Comparison of ENCODE assay signal across 8 cellular contexts in genomic region chr19:1489463-1489971, GRCh38. TPM values are rescaled to one million over a fixed set of nuclear protein-coding genes. Genes with fewer than 3 reads are reported as not detected.
A peak's percentile ranks its signal among the peaks of the same experiment; 100 is the strongest.
DNase-seq lines count a peak whose midpoint lies in the region; ATAC-seq and TF ChIP-seq lines count a peak whose summit lies in the region.

No MANE protein-coding gene starts in this region.

- H3K27ac Mint-ChIP-seq in activated CD8-positive, alpha-beta T cell treated with anti-CD3 and anti-CD28 coated beads for 36 hours = no peak overlapping the region

- peak; percentile 44 for DNase-seq in activated CD8-positive, alpha-beta T cell treated with anti-CD3 and anti-CD28 coated beads for 36 hours
- DNase-seq in iPS DF 6.9 (ENCODE audit: low read depth, low spot score) (no peak), NCI-H510A treated with DMSO at 0.1 percent for 48 hours (lab: John Stamatoyannopoulos, UW) (no peak), erythroblast (lab: John Stamatoyannopoulos, UW) (no peak), left lobe of liver (ENCODE audit: low spot score) (no peak), NCI-H226 (no peak)

- no peak for TF ChIP-seq POLR2A in erythroblast (IDR thresholded peaks at IDR 0.05; ENCODE audit: low read length)

- H3K4me3 Mint-ChIP-seq in activated CD8-positive, alpha-beta T cell treated with anti-CD3 and anti-CD28 coated beads for 36 hours = peak overlapping the region; percentile 61

- H3K4me1 ChIP-seq in HEK293 (ENCODE audit: control insufficient read depth, insufficient read depth, low read length) (peaks cover 5% of the 10 kb centered on the region), iPS DF 6.9 (ENCODE audit: control insufficient read depth, insufficient read depth, low read length) (no peaks in the 10 kb centered on the region)

- POLR2A ChIA-PET in HEK293 (lab: Yijun Ruan, JAX) = interaction anchor here (0.5 to 0.6 kb wide), 2 partner anchors 17 to 150 kb away, joined by 3 to 6 read pairs; no protein-coding TSS in a partner anchor
- POLR2A ChIA-PET in activated CD8-positive, alpha-beta T cell treated with anti-CD3 and anti-CD28 coated beads for 36 hours (lab: Charles Lee) = interaction anchor here (1.0 kb wide), 1 partner anchor 8 kb away, joined by 3 read pairs; no protein-coding TSS in a partner anchor

- intact Hi-C loops in activated CD8-positive, alpha-beta T cell treated with anti-CD3 and anti-CD28 coated beads for 36 hours (cut with micrococcal nuclease) = no loop called here

- peak overlapping the region; percentile 46 for H3K4me3 ChIP-seq in HEK293 (ENCODE audit: low read depth, low read length)
- H3K4me3 ChIP-seq in iPS DF 6.9 (ENCODE audit: low read length) = peak overlapping the region; percentile 60; the same call in 1 of the 2 replicates
- H3K4me3 ChIP-seq in skin epidermis = peak overlapping the region in 5 of 7 experiments; percentile 31 to 61 (median 45)

- no peaks in the 10 kb centered on the region for H3K9me3 Mint-ChIP-seq in activated CD8-positive, alpha-beta T cell treated with anti-CD3 and anti-CD28 coated beads for 36 hours

- WGBS in iPS DF 6.9 (ENCODE audit: insufficient coverage, insufficient read length) = no CpG with 5 or more reads among the region's 22 CpGs

- H3K36me3 ChIP-seq in HEK293 (ENCODE audit: control insufficient read depth in 2 of 2, insufficient read depth in 1 of 2, low read length in 2 of 2) (no peaks in the 10 kb centered on the region; a peak in 1 of 3 replicates), iPS DF 6.9 (ENCODE audit: control insufficient read depth, insufficient read depth, low read length) (no peaks in the 10 kb centered on the region)

- CTCF ChIA-PET in HEK293 (lab: Yijun Ruan, JAX) = no interaction called here
- CTCF ChIA-PET in activated CD8-positive, alpha-beta T cell treated with anti-CD3 and anti-CD28 coated beads for 36 hours (lab: Charles Lee) = no interaction called here

- H3K27ac ChIP-seq in HEK293 (ENCODE audit: extremely low read depth, low read depth, low read length) (peak overlapping the region; percentile 34; the same call in 1 of the 2 replicates), iPS DF 6.9 (ENCODE audit: low read length) (no peak overlapping the region), skin epidermis (peak overlapping the region in 6 of 21 experiments; percentile 51 to 59 (median 54))

- peaks cover 5% of the 10 kb centered on the region for H3K27me3 Mint-ChIP-seq in activated CD8-positive, alpha-beta T cell treated with anti-CD3 and anti-CD28 coated beads for 36 hours

- H3K27me3 ChIP-seq in iPS DF 6.9 (ENCODE audit: control insufficient read depth, insufficient read depth, low read length) = peaks cover 4% of the 10 kb centered on the region; the same call in 1 of the 2 replicates

- no peak for ATAC-seq in activated CD8-positive, alpha-beta T cell treated with anti-CD3 and anti-CD28 coated beads for 36 hours
- ATAC-seq in left lobe of liver = no peak

- H3K36me3 Mint-ChIP-seq in activated CD8-positive, alpha-beta T cell treated with anti-CD3 and anti-CD28 coated beads for 36 hours (ENCODE audit: low read depth) = no peaks in the 10 kb centered on the region

- H3K9me3 ChIP-seq in HEK293 (ENCODE audit: control insufficient read depth, insufficient read depth, low read depth, low read length) = no peaks in the 10 kb centered on the region
- no peaks in the 10 kb centered on the region for H3K9me3 ChIP-seq in iPS DF 6.9 (ENCODE audit: control insufficient read depth, insufficient read depth, low read length)

- H3K4me1 Mint-ChIP-seq in activated CD8-positive, alpha-beta T cell treated with anti-CD3 and anti-CD28 coated beads for 36 hours (ENCODE audit: low read depth) = peaks cover 9% of the 10 kb centered on the region

- no peak for TF ChIP-seq CTCF in HEK293 (tag by site-specific recombination; IDR thresholded peaks at IDR 0.05)
- no peak for TF ChIP-seq CTCF in activated CD8-positive, alpha-beta T cell treated with anti-CD3 and anti-CD28 coated beads for 36 hours (IDR thresholded peaks at IDR 0.05)

TF ChIP-seq in HEK293, 187 proteins besides CTCF, POLR2A, EP300 and RAD21:
- TF ChIP-seq PRDM6 (tag by site-specific recombination; IDR thresholded peaks at IDR 0.05) (no peak), GLIS2 (tag by site-specific recombination; IDR thresholded peaks at IDR 0.05) (peak; percentile 14; the same call in 1 of the 2 replicates), ZNF548 (tag by site-specific recombination; IDR thresholded peaks at IDR 0.05) (no peak), ZFP69B (tag by site-specific recombination; IDR thresholded peaks at IDR 0.05) (no peak)

RNA-seq across cellular contexts. Expression of gene PCSK4, which starts 0.6 kb away (rescaled TPM):
- 1 to 10 TPM; 4.4 to 4.7 TPM for total RNA-seq in activated CD8-positive, alpha-beta T cell treated with anti-CD3 and anti-CD28 coated beads for 36 hours
- 4.8 TPM for total RNA-seq in left lobe of liver

RNA-seq across cellular contexts. Expression of gene REEP6, which starts 1.5 kb away (rescaled TPM):
- 1 to 10 TPM; 2.0 to 2.4 TPM for total RNA-seq in activated CD8-positive, alpha-beta T cell treated with anti-CD3 and anti-CD28 coated beads for 36 hours
- 118 TPM for total RNA-seq in left lobe of liver

RNA-seq across cellular contexts. Expression of gene C19orf25, which starts 10.5 kb away (rescaled TPM):
- 10 to 100 TPM; 21.3 to 21.5 TPM for total RNA-seq in activated CD8-positive, alpha-beta T cell treated with anti-CD3 and anti-CD28 coated beads for 36 hours
- total RNA-seq in left lobe of liver = 19.2 TPM

RNA-seq across cellular contexts. Expression of gene ADAMTSL5, which starts 23.3 kb away (rescaled TPM):
- 1 to 10 TPM; 1.3 TPM for total RNA-seq in activated CD8-positive, alpha-beta T cell treated with anti-CD3 and anti-CD28 coated beads for 36 hours
- total RNA-seq in left lobe of liver = 1.6 TPM

RNA-seq across cellular contexts. Expression of gene PLK5, which starts 34.4 kb away (rescaled TPM):
- not detected for total RNA-seq in activated CD8-positive, alpha-beta T cell treated with anti-CD3 and anti-CD28 coated beads for 36 hours
- total RNA-seq in left lobe of liver = not detected

Comparison
In these comparisons a context has a peak if more than half of its experiments do, and no peak if none do; other contexts are left out.
1. RNA of gene REEP6, which starts 1.5 kb away (total RNA-seq): 118 TPM in left lobe of liver (single experiment); 2.0 to 2.4 TPM in activated CD8-positive, alpha-beta T cell treated with anti-CD3 and anti-CD28 coated beads for 36 hours; every median in the first group is over 10 times any median in the second.
2. Peak in every context shown above with its lines, with median percentiles within 50 percentile points of each other: H3K4me3 ChIP-seq.